Comparison of ENCODE assay signal across 25 cellular contexts in genomic region chr4:25883565-25883964, GRCh38.
"Had no signal": no experiment of that assay in that cellular context is flagged by ENCODE, and none has a peak within 500 bp of the region (broad histone marks: within the 10 kb centered on the region; RNA-seq: fewer than 3 reads in every experiment).

No MANE protein-coding gene starts in this region.

- H3K9me3 ChIP-seq: body of pancreas, mucosa of descending colon, right lobe of liver, stomach, suprapubic skin, tibial nerve had no signal

- H3K27me3 Mint-ChIP-seq: activated CD8-positive, alpha-beta memory T cell treated with anti-CD3 and anti-CD28 coated beads, Interleukin-2, amount 10 ng/mL, durations not matched to agents 7 days and 5 days had no signal

- H3K27me3 ChIP-seq: body of pancreas, cardiac muscle cell, right lobe of liver, stomach, tibial nerve had no signal

- H3K4me1 Mint-ChIP-seq: T-helper 17 cell had no signal

- DNase-seq: activated CD4-positive, alpha-beta T cell treated with anti-CD3 and anti-CD28 coated beads for 48 hours; activated CD8-positive, alpha-beta memory T cell treated with anti-CD3 and anti-CD28 coated beads, Interleukin-2, amount 10 ng/mL, durations not matched to agents 7 days and 5 days; activated CD8-positive, alpha-beta T cell treated with anti-CD3 and anti-CD28 coated beads for 36 hours; activated gamma-delta T cell; activated naive CD4-positive, alpha-beta T cell treated with anti-CD3 and anti-CD28 coated beads, Interleukin-2, amount 50 U/mL, for 16 hours; activated naive CD8-positive, alpha-beta T cell treated with anti-CD3 and anti-CD28 coated beads, Interleukin-2, amount 50 U/mL, for 24 hours; activated T-cell treated with anti-CD3 and anti-CD28 coated beads for 4 hours; body of pancreas; effector CD4-positive, alpha-beta T cell; hippocampal formation; left ventricle myocardium superior; mucosa of descending colon; nucleus accumbens; right lobe of liver; stimulated activated CD4-positive, alpha-beta T cell treated with anti-CD3 and anti-CD28 coated beads, Interleukin-1b, Interleukin-23, amount 100 ng/mL, for 48 hours; stomach; T-helper 17 cell had no signal

- H3K27ac Mint-ChIP-seq: activated CD8-positive, alpha-beta memory T cell treated with anti-CD3 and anti-CD28 coated beads, Interleukin-2, amount 10 ng/mL, durations not matched to agents 7 days and 5 days; activated CD8-positive, alpha-beta T cell treated with anti-CD3 and anti-CD28 coated beads for 36 hours; activated naive CD8-positive, alpha-beta T cell treated with anti-CD3 and anti-CD28 coated beads, Interleukin-2, amount 50 U/mL, for 24 hours; dendritic cell treated with granulocyte-macrophage colony-stimulating factor and Interleukin-4, amounts not matched to agents 40 ng/mL and 50 ng/mL, for 4 days; T-helper 17 cell had no signal

- H3K4me1 ChIP-seq: body of pancreas, right lobe of liver, suprapubic skin, tibial nerve had no signal

- H3K9me3 Mint-ChIP-seq: activated naive CD8-positive, alpha-beta T cell treated with anti-CD3 and anti-CD28 coated beads, Interleukin-2, amount 50 U/mL, for 24 hours; dendritic cell treated with granulocyte-macrophage colony-stimulating factor and Interleukin-4, amounts not matched to agents 40 ng/mL and 50 ng/mL, for 4 days had no signal

- H3K36me3 ChIP-seq: cardiac muscle cell, right lobe of liver, stomach, suprapubic skin, tibial nerve had no signal

- H3K27ac ChIP-seq: body of pancreas, cardiac muscle cell, right lobe of liver, skin epidermis, stomach, suprapubic skin, tibial nerve had no signal

- H3K4me3 ChIP-seq: body of pancreas, cardiac muscle cell, mucosa of descending colon, right lobe of liver, skin epidermis, stomach, suprapubic skin, tibial nerve had no signal

- ATAC-seq: activated CD8-positive, alpha-beta memory T cell treated with anti-CD3 and anti-CD28 coated beads, Interleukin-2, amount 10 ng/mL, durations not matched to agents 7 days and 5 days; activated naive CD8-positive, alpha-beta T cell treated with anti-CD3 and anti-CD28 coated beads, Interleukin-2, amount 50 U/mL, for 24 hours; body of pancreas; left ventricle myocardium superior; T-helper 17 cell had no signal

- H3K4me3 Mint-ChIP-seq: activated CD8-positive, alpha-beta memory T cell treated with anti-CD3 and anti-CD28 coated beads, Interleukin-2, amount 10 ng/mL, durations not matched to agents 7 days and 5 days; activated CD8-positive, alpha-beta T cell treated with anti-CD3 and anti-CD28 coated beads for 36 hours; activated naive CD8-positive, alpha-beta T cell treated with anti-CD3 and anti-CD28 coated beads, Interleukin-2, amount 50 U/mL, for 24 hours; dendritic cell treated with granulocyte-macrophage colony-stimulating factor and Interleukin-4, amounts not matched to agents 40 ng/mL and 50 ng/mL, for 4 days; T-helper 17 cell had no signal

- FAIRE-seq: endometrium, frontal cortex, urothelium cell line had no signal
